22 cellular contexts compared by ENCODE assay signal in genomic region chr3:99950921-99951320, GRCh38.
DNase-seq lines count a peak whose midpoint lies in the region; ATAC-seq and TF ChIP-seq lines count a peak whose summit lies in the region.
"Had no signal": no experiment of that assay in that cellular context is flagged by ENCODE, and none has a peak within 500 bp of the region (broad histone marks: within the 10 kb centered on the region; RNA-seq: fewer than 3 reads in every experiment).

No MANE protein-coding gene starts in this region.

- H3K4me1 Mint-ChIP-seq in HFFc6 (ENCODE audit: low read depth) (peaks cover 40% of the 10 kb centered on the region), MCF 10A (ENCODE audit: insufficient read depth, unreplicated experiment) (peaks cover 6% of the 10 kb centered on the region)

- H3K27ac ChIP-seq in stomach: peak overlapping the region; percentile 48 to 75 (median 59)
- H3K27ac ChIP-seq: HL-60, neutrophil had no signal

- TF ChIP-seq POLR2A in stomach (IDR thresholded peaks at IDR 0.05): no peak

- H3K36me3 Mint-ChIP-seq in HFFc6 (ENCODE audit: low read depth): no peaks in the 10 kb centered on the region
- no peaks in the 10 kb centered on the region for H3K36me3 Mint-ChIP-seq in MCF 10A (ENCODE audit: insufficient read depth, unreplicated experiment)

- H3K4me3 ChIP-seq in stomach: no peak overlapping the region
- H3K4me3 ChIP-seq: GM23248, sigmoid colon had no signal

- BruUV-seq in MCF 10A (replicated peaks; lab: Mats Ljungman, UMichigan): no TSS peak

- no peak for DNase-seq in HFFc6
- peak; percentile 34 for DNase-seq in MV-4-11 (lab: John Stamatoyannopoulos, UW)
- peak; percentile 67 for DNase-seq in glomerular visceral epithelial cell (ENCODE audit: extremely low spot score)
- DNase-seq in stomach: no peak
- DNase-seq in NCI-H345 treated with DMSO at 0.1 percent for 48 hours (lab: John Stamatoyannopoulos, UW; ENCODE audit: unreplicated experiment): no peak
- no peak for DNase-seq in MCF 10A (ENCODE audit: unreplicated experiment)
- DNase-seq: activated B cell treated with CpG ODN at 0.5 μM for 24 hours; amniotic stem cell; BE2C; cerebellar nuclear complex; GM23248; KG1; NCI-H187; NCI-H446; SHP77; sigmoid colon; stimulated activated CD4-positive, alpha-beta T cell treated with anti-CD3 and anti-CD28 coated beads, Interleukin-2, amount 100 ng/mL, for 24 hours had no signal

- TF ChIP-seq EP300 in stomach (IDR thresholded peaks at IDR 0.05): no peak

- H3K27ac Mint-ChIP-seq in HFFc6 (peak overlapping the region; percentile 72), MCF 10A (ENCODE audit: low read depth, unreplicated experiment) (no peak overlapping the region)
- H3K27ac Mint-ChIP-seq: activated B cell treated with CpG ODN at 0.5 μM for 24 hours; T-helper 1 cell treated with Interleukin-12 subunit alpha and Interleukin-12 subunit beta and Interleukin-4 antibody, amounts not matched to agents 30 μg/mL and 1 μg/mL, for 36 hours had no signal

- H3K4me3 Mint-ChIP-seq in HFFc6: no peak overlapping the region
- H3K4me3 Mint-ChIP-seq in MCF 10A (ENCODE audit: unreplicated experiment): no peak overlapping the region
- H3K4me3 Mint-ChIP-seq: activated B cell treated with CpG ODN at 0.5 μM for 24 hours; T-helper 1 cell treated with Interleukin-12 subunit alpha and Interleukin-12 subunit beta and Interleukin-4 antibody, amounts not matched to agents 30 μg/mL and 1 μg/mL, for 36 hours had no signal

- peaks cover 2 to 69% (median 25%) of the 10 kb centered on the region in 4 donors for H3K4me1 ChIP-seq in stomach
- H3K4me1 ChIP-seq: BE2C had no signal

- H3K27me3 ChIP-seq in stomach: no peaks in the 10 kb centered on the region
- H3K27me3 ChIP-seq: BE2C, neutrophil, sigmoid colon had no signal

- CTCF ChIA-PET in MCF 10A (lab: Yijun Ruan, JAX): interaction anchor here (0.7 to 1.8 kb wide), 3 partner anchors 12 to 270 kb away, joined by 3 to 6 read pairs (median 5); no protein-coding TSS in a partner anchor

- ATAC-seq in HG02759 (IDR thresholded peaks at IDR 0.05; ENCODE audit: unreplicated experiment): no peak

- intact Hi-C loops in stomach (cut with DNase I; ENCODE audit: low total_unique reads): no loop called here
- intact Hi-C loops in MCF 10A (cut with micrococcal nuclease): no loop called here

- H3K9me3 ChIP-seq in stomach: no peaks in the 10 kb centered on the region
- H3K9me3 ChIP-seq: BE2C, neutrophil, sigmoid colon had no signal

- H3K9me3 Mint-ChIP-seq in HFFc6 (no peaks in the 10 kb centered on the region), MCF 10A (ENCODE audit: unreplicated experiment) (no peaks in the 10 kb centered on the region)
- H3K9me3 Mint-ChIP-seq: activated B cell treated with CpG ODN at 0.5 μM for 24 hours; activated T-helper 2 cell treated with anti-CD3 and anti-CD28 coated beads, Interferon-gamma antibody, Interleukin-2, Interleukin-4, amounts not matched to agents 10 μg/mL and 5 μg/mL and 100 μg/mL, durations not matched to agents 14 hours and 24 hours and 36 hours; T-helper 1 cell treated with Interleukin-12 subunit alpha and Interleukin-12 subunit beta and Interleukin-4 antibody, amounts not matched to agents 30 μg/mL and 1 μg/mL, for 36 hours had no signal

- POLR2A ChIA-PET in MCF 10A (lab: Yijun Ruan, JAX): interaction anchor here (1.6 kb wide), 1 partner anchor 9 kb away, joined by 6 read pairs; no protein-coding TSS in a partner anchor

- TF ChIP-seq CTCF in HFFc6 (IDR thresholded peaks at IDR 0.05): no peak
- TF ChIP-seq CTCF in stomach (IDR thresholded peaks at IDR 0.05): no peak
- TF ChIP-seq CTCF in MCF 10A (IDR thresholded peaks at IDR 0.05; ENCODE audit: unreplicated experiment): no peak

- 32 to 58% (median 44%) methylated on average over 1 of the region's 1 CpG for WGBS in stomach, 5 donors

- H3K36me3 ChIP-seq in stomach: no peaks in the 10 kb centered on the region
- H3K36me3 ChIP-seq: BE2C, neutrophil, sigmoid colon had no signal

- H3K27me3 Mint-ChIP-seq in HFFc6 (ENCODE audit: insufficient read depth) (no peaks in the 10 kb centered on the region), MCF 10A (ENCODE audit: insufficient read depth, unreplicated experiment) (no peaks in the 10 kb centered on the region)
- H3K27me3 Mint-ChIP-seq: activated B cell treated with CpG ODN at 0.5 μM for 24 hours had no signal

Comparison
In these comparisons a context has a peak if more than half of its experiments do, and no peak if none do; other contexts are left out.
1. DNase-seq: peak in MV-4-11 (single experiment) and glomerular visceral epithelial cell (single experiment); none in HFFc6 (single experiment), stomach (single experiment), NCI-H345 treated with DMSO at 0.1 percent for 48 hours (single experiment) and MCF 10A (single experiment).